17 cellular contexts compared by ENCODE assay signal in genomic region chr16:10536814-10537389, GRCh38. TPM values are rescaled to one million over a fixed set of nuclear protein-coding genes. Genes with fewer than 3 reads are reported as not detected.
A peak's percentile ranks its signal among the peaks of the same experiment; 100 is the strongest.
DNase-seq lines count a peak whose midpoint lies in the region; ATAC-seq and TF ChIP-seq lines count a peak whose summit lies in the region.
"Had no signal": no experiment of that assay in that cellular context is flagged by ENCODE, and none has a peak within 500 bp of the region (broad histone marks: within the 10 kb centered on the region; RNA-seq: fewer than 3 reads in every experiment).

No MANE protein-coding gene starts in this region.

- H3K4me1 Mint-ChIP-seq in MCF 10A (ENCODE audit: insufficient read depth, unreplicated experiment) = no peaks in the 10 kb centered on the region

- no TSS peak for BruUV-seq in MCF 10A (replicated peaks; lab: Mats Ljungman, UMichigan)

- H3K9me3 ChIP-seq in breast epithelium (no peaks in the 10 kb centered on the region), right lobe of liver (no peaks in the 10 kb centered on the region)
- H3K9me3 ChIP-seq: BLaER1, SJCRH30 had no signal

- no peak overlapping the region for H3K27ac ChIP-seq in breast epithelium
- H3K27ac ChIP-seq in right lobe of liver = no peak overlapping the region
- H3K27ac ChIP-seq: 22Rv1, BLaER1, SJCRH30 had no signal

- H3K4me3 ChIP-seq in breast epithelium (no peak overlapping the region), epithelial cell of esophagus (ENCODE audit: low read length) (no peak overlapping the region), right lobe of liver (no peak overlapping the region)
- H3K4me3 ChIP-seq: BLaER1, SJCRH30 had no signal

- peaks cover 9% of the 10 kb centered on the region for H3K36me3 Mint-ChIP-seq in MCF 10A (ENCODE audit: insufficient read depth, unreplicated experiment)

- ATAC-seq in HG03439 (IDR thresholded peaks at IDR 0.05; ENCODE audit: unreplicated experiment) (peak; percentile 73), right lobe of liver (peak in 3 of 4 donors; percentile 52 to 77 (median 67))

- TF ChIP-seq CTCF in MCF 10A (IDR thresholded peaks at IDR 0.05; ENCODE audit: unreplicated experiment) (no peak), breast epithelium (IDR thresholded peaks at IDR 0.05) (no peak), epithelial cell of esophagus (IDR thresholded peaks at IDR 0.05; ENCODE audit: insufficient read depth, low read depth, low read length, missing control alignments) (no peak), right lobe of liver (IDR thresholded peaks at IDR 0.05) (no peak)

- H3K27me3 Mint-ChIP-seq in MCF 10A (ENCODE audit: insufficient read depth, unreplicated experiment) = no peaks in the 10 kb centered on the region

- H3K36me3 ChIP-seq in breast epithelium (no peaks in the 10 kb centered on the region), right lobe of liver (peaks cover 0 to 51% (median 23%) of the 10 kb centered on the region in 4 donors)
- H3K36me3 ChIP-seq: BLaER1 had no signal

- H3K27me3 ChIP-seq in breast epithelium (no peaks in the 10 kb centered on the region), right lobe of liver (no peaks in the 10 kb centered on the region)
- H3K27me3 ChIP-seq: BLaER1, SJCRH30 had no signal

- no peaks in the 10 kb centered on the region for H3K9me3 Mint-ChIP-seq in MCF 10A (ENCODE audit: unreplicated experiment)

- CTCF ChIA-PET in MCF 10A (lab: Yijun Ruan, JAX) = interaction anchor here (0.6 kb wide), 1 partner anchor 12 kb away, joined by 3 read pairs; no protein-coding TSS in a partner anchor

- DNase-seq in MCF 10A (ENCODE audit: unreplicated experiment) (peak; percentile 9), breast epithelium (ENCODE audit: low spot score in 2 of 2) (no peak), epithelial cell of esophagus (ENCODE audit: low read depth) (peak; percentile 35), right lobe of liver (no peak), AG08395 (ENCODE audit: low spot score) (no peak), medulla oblongata (ENCODE audit: extremely low spot score) (no peak)
- DNase-seq in stimulated activated CD4-positive, alpha-beta T cell treated with anti-CD3 and anti-CD28 coated beads, Interleukin-12 subunit alpha, Interleukin-12 subunit beta, amount 100 ng/mL, for 4 hours = no peak
- DNase-seq: EL, IMR-90, Kasumi-1, NCI-H1417, NCI-H2029, NCI-H524, SJCRH30 had no signal

- WGBS in right lobe of liver (ENCODE audit: insufficient coverage, low coverage, low lambda C conversion rate, missing lambda C conversion rate) = 37% methylated on average over 3 of the region's 5 CpGs

- intact Hi-C loops in MCF 10A (cut with micrococcal nuclease) (no loop called here), breast epithelium (cut with DNase I; ENCODE audit: low total_unique reads) (no loop called here), right lobe of liver (cut with DNase I) (no loop called here)

- POLR2A ChIA-PET in MCF 10A (lab: Yijun Ruan, JAX) = no interaction called here

- TF ChIP-seq POLR2A in breast epithelium (IDR thresholded peaks at IDR 0.05) = no peak
- no peak for TF ChIP-seq POLR2A in right lobe of liver (IDR thresholded peaks at IDR 0.05)

- no peak overlapping the region for H3K4me3 Mint-ChIP-seq in MCF 10A (ENCODE audit: unreplicated experiment)

- H3K4me1 ChIP-seq in breast epithelium = no peaks in the 10 kb centered on the region
- H3K4me1 ChIP-seq in right lobe of liver = peaks cover 0 to 10% (median 0%) of the 10 kb centered on the region in 4 donors
- H3K4me1 ChIP-seq: BLaER1 had no signal

- no peak overlapping the region for H3K27ac Mint-ChIP-seq in MCF 10A (ENCODE audit: low read depth, unreplicated experiment)

RNA-seq across cellular contexts. Expression of gene EMP2, which starts 43.5 kb away (rescaled TPM):
- total RNA-seq in MCF 10A (2022) = 1.7 and 4.8 TPM in 2 replicates
- 10 to 100 TPM; 46.9 to 69.2 (median 66.0) TPM for total RNA-seq in breast epithelium
- total RNA-seq in right lobe of liver = 10 to 100 TPM; 38.5 to 95.6 (median 58.4) TPM

Comparison
In these comparisons a context has a peak if more than half of its experiments do, and no peak if none do; other contexts are left out.
1. DNase-seq: peak in MCF 10A (single experiment) and epithelial cell of esophagus (single experiment); none in breast epithelium (0 of 2), right lobe of liver (0 of 3), AG08395 (single experiment), stimulated activated CD4-positive, alpha-beta T cell treated with anti-CD3 and anti-CD28 coated beads, Interleukin-12 subunit alpha, Interleukin-12 subunit beta, amount 100 ng/mL, for 4 hours (single experiment) and medulla oblongata (single experiment).